In the genomic region with DNA sequence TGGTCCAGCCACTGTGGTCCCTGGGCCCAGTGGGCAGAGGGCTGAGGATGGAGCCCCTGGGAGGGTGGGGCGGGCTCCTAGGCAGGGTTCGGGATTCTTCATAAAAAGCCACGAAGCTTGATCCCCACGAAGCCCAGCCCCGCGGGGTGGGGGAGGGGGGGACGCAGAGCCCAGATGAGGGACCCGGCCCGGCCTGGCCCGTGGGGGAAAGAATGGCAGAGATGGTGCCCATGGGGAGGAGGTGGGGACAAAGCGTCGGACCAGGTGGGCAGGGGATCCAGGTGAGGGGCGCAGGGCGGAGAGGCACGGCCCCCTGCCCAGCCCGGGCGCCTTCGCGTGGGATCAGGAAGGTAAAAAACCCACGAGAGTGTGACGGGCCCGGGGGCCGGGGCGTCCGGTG, we compare ENCODE assay signal across 8 cellular contexts. TPM values are rescaled to one million over a fixed set of nuclear protein-coding genes. Genes with fewer than 3 reads are reported as not detected.
DNase-seq lines count a peak whose midpoint lies in the region; ATAC-seq and TF ChIP-seq lines count a peak whose summit lies in the region.

No MANE protein-coding gene starts in this region.

- H3K27me3 ChIP-seq in ACC112 (ENCODE audit: insufficient read depth, low read length): peaks cover 26% of the 10 kb centered on the region
- peaks cover 63% of the 10 kb centered on the region for H3K27me3 ChIP-seq in HUES6 (ENCODE audit: control insufficient read depth, insufficient read depth, low read length)
- peaks cover 13% of the 10 kb centered on the region for H3K27me3 ChIP-seq in mucosa of stomach (ENCODE audit: control insufficient read depth, insufficient read depth, low read length)

- H3K79me2 ChIP-seq in ACC112 (ENCODE audit: control insufficient read depth, insufficient read depth, low read length, unreplicated experiment): no peaks in the 10 kb centered on the region

- peak overlapping the region; percentile 86 for H3K9ac ChIP-seq in HUES6 (ENCODE audit: low read length)
- peak overlapping the region; percentile 84 for H3K9ac ChIP-seq in mucosa of stomach (ENCODE audit: low read length)

- H3K4me1 ChIP-seq in ACC112 (ENCODE audit: control insufficient read depth, insufficient read depth, low read length, unreplicated experiment) (no peaks in the 10 kb centered on the region), HUES6 (ENCODE audit: control insufficient read depth, insufficient read depth, low read length) (no peaks in the 10 kb centered on the region), mucosa of stomach (ENCODE audit: control insufficient read depth, insufficient read depth, low read length) (peaks cover 9% of the 10 kb centered on the region)

- ATAC-seq in HG03571 (IDR thresholded peaks at IDR 0.05; ENCODE audit: unreplicated experiment): no peak

- TF ChIP-seq CTCF in chondrocyte (IDR thresholded peaks at IDR 0.05): no peak

- DNase-seq in chondrocyte (ENCODE audit: low spot score) (no peak), dermis blood vessel endothelial cell (no peak), C1 segment of cervical spinal cord (lab: John Stamatoyannopoulos, UW) (no peak), NCI-H1048 (lab: John Stamatoyannopoulos, UW) (no peak)

- H3K27ac ChIP-seq in ACC112 (ENCODE audit: low read depth, low read length) (no peak overlapping the region), HUES6 (ENCODE audit: low read depth, low read length) (no peak overlapping the region)

- H2AFZ ChIP-seq in ACC112 (ENCODE audit: low read length, unreplicated experiment): peak overlapping the region; percentile 95

- H3K9me3 Mint-ChIP-seq in chondrocyte (ENCODE audit: low read depth): no peaks in the 10 kb centered on the region

- H3K36me3 Mint-ChIP-seq in chondrocyte (ENCODE audit: low read depth): no peaks in the 10 kb centered on the region

- H3K36me3 ChIP-seq in ACC112 (ENCODE audit: insufficient read depth, low read length) (no peaks in the 10 kb centered on the region), HUES6 (ENCODE audit: control insufficient read depth, insufficient read depth, low read length) (no peaks in the 10 kb centered on the region), mucosa of stomach (ENCODE audit: control insufficient read depth, insufficient read depth, low read length) (no peaks in the 10 kb centered on the region)

- no peaks in the 10 kb centered on the region for H3K4me1 Mint-ChIP-seq in chondrocyte (ENCODE audit: low read depth)

- H3K4me3 Mint-ChIP-seq in chondrocyte (ENCODE audit: unreplicated experiment): peak overlapping the region; percentile 45

- H3K27me3 Mint-ChIP-seq in chondrocyte (ENCODE audit: low read depth): peaks cover 15% of the 10 kb centered on the region

- H3K9me3 ChIP-seq in HUES6 (ENCODE audit: control insufficient read depth, insufficient read depth, low read depth, low read length): no peaks in the 10 kb centered on the region
- no peaks in the 10 kb centered on the region for H3K9me3 ChIP-seq in mucosa of stomach (ENCODE audit: control insufficient read depth, low read length)

- H3K4me3 ChIP-seq in ACC112 (ENCODE audit: low read depth, low read length) (peak overlapping the region; percentile 85), HUES6 (ENCODE audit: low read depth, low read length) (peak overlapping the region; percentile 85), mucosa of stomach (ENCODE audit: low read length) (peak overlapping the region; percentile 8)

- no peak overlapping the region for H3K27ac Mint-ChIP-seq in chondrocyte (ENCODE audit: unreplicated experiment)

RNA-seq across cellular contexts. Expression of gene SMIM12, which starts 6.0 kb away (rescaled TPM):
- total RNA-seq in chondrocyte (39.6 to 41.4 TPM (median 40.6 TPM) in 3 replicates), dermis blood vessel endothelial cell (49.2 and 71.1 TPM in 2 replicates)

Comparison
In these comparisons a context has a peak if more than half of its experiments do, and no peak if none do; other contexts are left out.
1. H3K4me3 ChIP-seq: peak in every context shown above with its lines; median percentile 85 in ACC112; 85 in HUES6; 8 in mucosa of stomach.